1 cellular context compared by ENCODE assay signal in genomic region chr18:45829896-45830295, GRCh38.
TF ChIP-seq lines count a peak whose summit lies in the region.

No MANE protein-coding gene starts in this region.

TF ChIP-seq in WTC11, 78 proteins besides CTCF, POLR2A, EP300 and RAD21 (continued from another document):
- TF ChIP-seq FOXP4 (CRISPR knock-in tag; IDR thresholded peaks at IDR 0.05) = no peak
- TF ChIP-seq JAZF1 (CRISPR knock-in tag; IDR thresholded peaks at IDR 0.05) = no peak
- no peak for TF ChIP-seq USF2 (CRISPR knock-in tag; IDR thresholded peaks at IDR 0.05)
- TF ChIP-seq MAX (CRISPR knock-in tag; IDR thresholded peaks at IDR 0.05) = no peak
- TF ChIP-seq FOXK1 (CRISPR knock-in tag; IDR thresholded peaks at IDR 0.05) = no peak
- TF ChIP-seq FOXJ3 (CRISPR knock-in tag; IDR thresholded peaks at IDR 0.05; ENCODE audit: borderline replicate concordance) = no peak
- no peak for TF ChIP-seq STAT6 (CRISPR knock-in tag; conservative IDR thresholded peaks at IDR 0.05; ENCODE audit: low read depth)
